Comparison of ENCODE assay signal across 11 cellular contexts in genomic region chr7:155509725-155510551, GRCh38. TPM values are rescaled to one million over a fixed set of nuclear protein-coding genes. Genes with fewer than 3 reads are reported as not detected.
A peak's percentile ranks its signal among the peaks of the same experiment; 100 is the strongest.
DNase-seq lines count a peak whose midpoint lies in the region; ATAC-seq, FAIRE-seq and TF ChIP-seq lines count a peak whose summit lies in the region.
"Had no signal": no experiment of that assay in that cellular context is flagged by ENCODE, and none has a peak within 500 bp of the region (broad histone marks: within the 10 kb centered on the region; RNA-seq: fewer than 3 reads in every experiment).

No MANE protein-coding gene starts in this region.

- H3K4me1 ChIP-seq in HepG2 (ENCODE audit: insufficient read depth, low read length) (0 out of 2 replicates have a peak, but pooled peaks cover 11% of the 10 kb centered on the region), right lobe of liver (peaks cover 0 to 3% (median 0%) of the 10 kb centered on the region in 4 donors), thymus (ENCODE audit: control insufficient read depth, insufficient read depth, low read length) (peaks cover 10% of the 10 kb centered on the region)

- H3K27ac Mint-ChIP-seq in activated T-cell treated with anti-CD3 and anti-CD28 coated beads, Interleukin-2, amount 50 U/mL, for 72 hours = no peak overlapping the region

- DNase-seq in HepG2 (ENCODE audit: low spot score) (no peak), right lobe of liver (no peak), left colon (no peak), SK-N-DZ (ENCODE audit: low spot score) (no peak)
- DNase-seq in activated T-cell treated with anti-CD3 and anti-CD28 coated beads, Interleukin-2, amount 50 U/mL, for 72 hours = peak in 1 of 2 donors; percentile 16
- DNase-seq: esophagus squamous epithelium, NCI-H1105 treated with DMSO at 0.1 percent for 48 hours had no signal

- no peak overlapping the region for H3K9ac ChIP-seq in HepG2 (ENCODE audit: insufficient read depth, low read depth, low read length)

- peak overlapping the region; percentile 48 for H3K4me2 ChIP-seq in HepG2 (ENCODE audit: low read depth, low read length)

- H3K27ac ChIP-seq in HepG2 (ENCODE audit: extremely low read length, insufficient read depth, low read length) (no peak overlapping the region), right lobe of liver (no peak overlapping the region), thymus (ENCODE audit: low read depth) (no peak overlapping the region)
- H3K27ac ChIP-seq: esophagus squamous epithelium had no signal

- peaks cover 98% of the 10 kb centered on the region for H3K27me3 Mint-ChIP-seq in activated T-cell treated with anti-CD3 and anti-CD28 coated beads, Interleukin-2, amount 50 U/mL, for 72 hours (ENCODE audit: low read depth)

- H3K9me3 Mint-ChIP-seq in activated T-cell treated with anti-CD3 and anti-CD28 coated beads, Interleukin-2, amount 50 U/mL, for 72 hours = no peaks in the 10 kb centered on the region

- FAIRE-seq in HepG2 (lab: Jason Lieb, UNC) = no peak

- CTCF ChIA-PET in HepG2 (lab: Yijun Ruan, JAX; ENCODE audit: low intra/inter-chr PET ratio, low total read pairs) = no interaction called here

- no peak for TF ChIP-seq RAD21 in HepG2 (CRISPR knock-in tag; IDR thresholded peaks at IDR 0.05)

- no peaks in the 10 kb centered on the region; the same call in 1 of the 2 replicates for H4K20me1 ChIP-seq in HepG2 (ENCODE audit: insufficient read depth, low read length)

- H3K79me2 ChIP-seq in HepG2 (ENCODE audit: insufficient read depth, low read length) = no peaks in the 10 kb centered on the region

- in situ Hi-C loops in HepG2 (cut with HindIII; ENCODE audit: extremely low pct_ligation_motif_present, low pct_unique_long_range_greater_than_20kb) = no loop called here

- POLR2A ChIA-PET in HepG2 (lab: Yijun Ruan, JAX) = no interaction called here

- no peak overlapping the region for H2AFZ ChIP-seq in HepG2 (ENCODE audit: low read length)

- H3K4me3 Mint-ChIP-seq in activated T-cell treated with anti-CD3 and anti-CD28 coated beads, Interleukin-2, amount 50 U/mL, for 72 hours = peak overlapping the region; percentile 73 to 80

- TF ChIP-seq CTCF in HepG2 (CRISPR knock-in tag; IDR thresholded peaks at IDR 0.05) (peak; percentile 43), right lobe of liver (IDR thresholded peaks at IDR 0.05) (no peak)

- H3K36me3 ChIP-seq in HepG2 (replicated peaks in 1 of 2; ENCODE audit: control insufficient read depth in 1 of 2, insufficient read depth in 2 of 2, low read length in 2 of 2) = no peaks in the 10 kb centered on the region
- H3K36me3 ChIP-seq in right lobe of liver = no peaks in the 10 kb centered on the region
- H3K36me3 ChIP-seq in thymus (ENCODE audit: control insufficient read depth, insufficient read depth) = no peaks in the 10 kb centered on the region
- H3K36me3 ChIP-seq: esophagus squamous epithelium had no signal

- WGBS in HepG2 (ENCODE audit: low lambda C conversion rate) = 54% methylated on average over 16 of the region's 68 CpGs
- WGBS in right lobe of liver (ENCODE audit: insufficient coverage, low coverage, low lambda C conversion rate, missing lambda C conversion rate) = 5% methylated on average over 27 of the region's 68 CpGs
- 4% methylated on average over 68 of the region's 68 CpGs for WGBS in thymus

- peaks cover 3 to 84% of the 10 kb centered on the region in 2 experiments; a peak in 4 of 5 replicates for H3K27me3 ChIP-seq in HepG2 (ENCODE audit: control insufficient read depth in 1 of 2, insufficient read depth in 2 of 2, low read length in 2 of 2)
- H3K27me3 ChIP-seq in right lobe of liver = peaks cover 37 to 65% of the 10 kb centered on the region in 2 donors
- peaks cover 63% of the 10 kb centered on the region for H3K27me3 ChIP-seq in thymus (ENCODE audit: control insufficient read depth, insufficient read depth)

- peaks cover 32% of the 10 kb centered on the region for H3K4me1 Mint-ChIP-seq in activated T-cell treated with anti-CD3 and anti-CD28 coated beads, Interleukin-2, amount 50 U/mL, for 72 hours (ENCODE audit: low read depth)

- no TSS peak for BruUV-seq in HepG2 (replicated peaks; lab: Mats Ljungman, UMichigan)

- peaks cover 0 to 4% of the 10 kb centered on the region in 2 donors for H3K36me3 Mint-ChIP-seq in activated T-cell treated with anti-CD3 and anti-CD28 coated beads, Interleukin-2, amount 50 U/mL, for 72 hours (ENCODE audit: insufficient read depth in 2 of 2)

- intact Hi-C loops in HepG2 (cut with micrococcal nuclease; ENCODE audit: unreplicated experiment) (no loop called here), right lobe of liver (cut with DNase I) (no loop called here), left colon (cut with DNase I, micrococcal nuclease) (no loop called here)

- TF ChIP-seq POLR2A in HepG2 (IDR thresholded peaks at IDR 0.05; ENCODE audit: insufficient read depth in 1 of 2, low read depth in 2 of 2, low read length in 2 of 2) (no peak), right lobe of liver (IDR thresholded peaks at IDR 0.05) (no peak)

- ATAC-seq in HepG2 (peak; percentile 79), right lobe of liver (no peak), left colon (peak; percentile 22), GM19324 (IDR thresholded peaks at IDR 0.05; ENCODE audit: low FRiP score, unreplicated experiment) (no peak), GM18511 (IDR thresholded peaks at IDR 0.05; ENCODE audit: unreplicated experiment) (no peak)
- peak in 1 of 2 donors; percentile 32 for ATAC-seq in activated T-cell treated with anti-CD3 and anti-CD28 coated beads, Interleukin-2, amount 50 U/mL, for 72 hours (replicated peaks in 1 of 2)

- H3K9me3 ChIP-seq in HepG2 (ENCODE audit: low read length) (no peaks in the 10 kb centered on the region), right lobe of liver (no peaks in the 10 kb centered on the region), thymus (ENCODE audit: control insufficient read depth) (no peaks in the 10 kb centered on the region)
- H3K9me3 ChIP-seq: esophagus squamous epithelium had no signal

- H3K4me3 ChIP-seq in HepG2 (replicated peaks in 1 of 3; ENCODE audit: insufficient read depth in 1 of 3, low read depth in 2 of 3, low read length in 3 of 3) = peak overlapping the region in 2 of 3 experiments; percentile 32 to 42; a peak in 4 of 6 replicates
- no peak overlapping the region for H3K4me3 ChIP-seq in right lobe of liver
- H3K4me3 ChIP-seq in thymus (ENCODE audit: low read length) = peak overlapping the region; percentile 20

- TF ChIP-seq EP300 in HepG2 (IDR thresholded peaks at IDR 0.05; ENCODE audit: low read depth in 2 of 2, low read length in 2 of 2) (no peak), HepG2 (CRISPR knock-in tag; IDR thresholded peaks at IDR 0.05; ENCODE audit: borderline replicate concordance) (no peak)

RNA-seq across cellular contexts. Expression of gene CNPY1, which starts 36.4 kb away (rescaled TPM):
- total RNA-seq in HepG2 (2016; rRNA removed; fragmentation: Illumina TruSeq; extraction: Trizol) (not detected in 2 replicates), right lobe of liver (under 1 TPM in 1 of 6 experiments, not detected in 5; 0.19 TPM), left colon (not detected)
- total RNA-seq in HepG2 (2016; cell fraction: cytosol; rRNA removed; fragmentation: Illumina TruSeq; extraction: Trizol; ENCODE audit: low read depth) = not detected in 2 replicates
- not detected in 2 replicates for total RNA-seq in HepG2 (2016; cell fraction: insoluble cytoplasmic fraction; rRNA removed; fragmentation: Illumina TruSeq; extraction: Trizol)
- not detected in 2 replicates for total RNA-seq in HepG2 (2016; cell fraction: membrane; rRNA removed; fragmentation: Illumina TruSeq; extraction: Trizol)
- not detected in 2 replicates for total RNA-seq in HepG2 (2016; cell fraction: nucleus; rRNA removed; fragmentation: Illumina TruSeq; extraction: Trizol)
- polyA plus RNA-seq in HepG2 (2011; rRNA removed) (not detected in 2 replicates), thymus (0.05 TPM)
- not detected in 2 replicates for polyA plus RNA-seq in HepG2 (2011; cell fraction: cytosol; rRNA removed)
- not detected in 2 replicates for polyA plus RNA-seq in HepG2 (2011; cell fraction: nucleus; rRNA removed)
- polyA plus RNA-seq in HepG2 (2012) = not detected in 2 replicates
- polyA plus RNA-seq in HepG2 (2016; cell fraction: cytosol; fragmentation: Illumina TruSeq; extraction: Trizol; ENCODE audit: low read depth) = not detected in 2 replicates
- not detected in 2 replicates for polyA plus RNA-seq in HepG2 (2016; cell fraction: insoluble cytoplasmic fraction; fragmentation: Illumina TruSeq; extraction: Trizol; ENCODE audit: low read depth)
- polyA plus RNA-seq in HepG2 (2016; cell fraction: membrane; fragmentation: Illumina TruSeq; extraction: Trizol; ENCODE audit: low read depth) = not detected in 2 replicates
- polyA plus RNA-seq in HepG2 (2016; cell fraction: nucleus; fragmentation: Illumina TruSeq; extraction: Trizol; ENCODE audit: insufficient read depth, low read depth) = not detected in 2 replicates
- polyA minus RNA-seq in HepG2 (2011; rRNA and poly(A)+ RNA removed; ENCODE audit: low replicate concordance) = not detected in 2 replicates
- not detected in 2 replicates for polyA minus RNA-seq in HepG2 (2011; cell fraction: cytosol; rRNA and poly(A)+ RNA removed)
- polyA minus RNA-seq in HepG2 (2011; cell fraction: nucleus; rRNA and poly(A)+ RNA removed) = not detected in 2 replicates
- not detected for total RNA-seq in activated T-cell treated with anti-CD3 and anti-CD28 coated beads, Interleukin-2, amount 50 U/mL, for 72 hours
- not detected in 2 replicates for polyA plus RNA-seq in SK-N-DZ (2014; cell fraction: cytosol; rRNA removed)
- not detected in 2 replicates for polyA plus RNA-seq in SK-N-DZ (2014; cell fraction: nucleus; rRNA removed)
- total RNA-seq: esophagus squamous epithelium, mucosa of gallbladder had no signal

RNA-seq across cellular contexts. Expression of gene EN2, which starts 52.0 kb away (rescaled TPM):
- not detected in 2 replicates for total RNA-seq in HepG2 (2016; rRNA removed; fragmentation: Illumina TruSeq; extraction: Trizol)
- total RNA-seq in HepG2 (2016; cell fraction: cytosol; rRNA removed; fragmentation: Illumina TruSeq; extraction: Trizol; ENCODE audit: low read depth) = not detected in 2 replicates
- not detected in 2 replicates for total RNA-seq in HepG2 (2016; cell fraction: insoluble cytoplasmic fraction; rRNA removed; fragmentation: Illumina TruSeq; extraction: Trizol)
- not detected in 2 replicates for total RNA-seq in HepG2 (2016; cell fraction: membrane; rRNA removed; fragmentation: Illumina TruSeq; extraction: Trizol)
- total RNA-seq in HepG2 (2016; cell fraction: nucleus; rRNA removed; fragmentation: Illumina TruSeq; extraction: Trizol) = not detected in 2 replicates
- polyA plus RNA-seq in HepG2 (2011; rRNA removed) = not detected in 2 replicates
- polyA plus RNA-seq in HepG2 (2011; cell fraction: cytosol; rRNA removed) = not detected in 2 replicates
- not detected in 2 replicates for polyA plus RNA-seq in HepG2 (2011; cell fraction: nucleus; rRNA removed)
- polyA plus RNA-seq in HepG2 (2012) = not detected in 2 replicates
- not detected in 2 replicates for polyA plus RNA-seq in HepG2 (2016; cell fraction: cytosol; fragmentation: Illumina TruSeq; extraction: Trizol; ENCODE audit: low read depth)
- not detected in 2 replicates for polyA plus RNA-seq in HepG2 (2016; cell fraction: insoluble cytoplasmic fraction; fragmentation: Illumina TruSeq; extraction: Trizol; ENCODE audit: low read depth)
- polyA plus RNA-seq in HepG2 (2016; cell fraction: membrane; fragmentation: Illumina TruSeq; extraction: Trizol; ENCODE audit: low read depth) = not detected in 2 replicates
- polyA plus RNA-seq in HepG2 (2016; cell fraction: nucleus; fragmentation: Illumina TruSeq; extraction: Trizol; ENCODE audit: insufficient read depth, low read depth) = not detected in 2 replicates
- not detected in 2 replicates for polyA minus RNA-seq in HepG2 (2011; rRNA and poly(A)+ RNA removed; ENCODE audit: low replicate concordance)
- not detected in 2 replicates for polyA minus RNA-seq in HepG2 (2011; cell fraction: cytosol; rRNA and poly(A)+ RNA removed)
- polyA minus RNA-seq in HepG2 (2011; cell fraction: nucleus; rRNA and poly(A)+ RNA removed) = not detected in 2 replicates
- total RNA-seq in right lobe of liver = not detected
- total RNA-seq in activated T-cell treated with anti-CD3 and anti-CD28 coated beads, Interleukin-2, amount 50 U/mL, for 72 hours = not detected
- not detected for total RNA-seq in left colon
- 0.05 TPM for polyA plus RNA-seq in thymus
- not detected in 2 replicates for polyA plus RNA-seq in SK-N-DZ (2014; cell fraction: cytosol; rRNA removed)
- not detected in 2 replicates for polyA plus RNA-seq in SK-N-DZ (2014; cell fraction: nucleus; rRNA removed)
- total RNA-seq: mucosa of gallbladder had no signal

Comparison
In these comparisons a context has a peak if more than half of its experiments do, and no peak if none do; other contexts are left out.
1. ATAC-seq: peak in HepG2 (single experiment) and left colon (single experiment); none in right lobe of liver (0 of 4), GM19324 (single experiment) and GM18511 (single experiment).
2. H3K4me3 ChIP-seq: peak in HepG2 (2 of 3) and thymus (single experiment); none in right lobe of liver (0 of 3).